In genomic region chr5:64592942-64593341, GRCh38 we compare ENCODE assay signal across 22 cellular contexts.
"Had no signal": no experiment of that assay in that cellular context is flagged by ENCODE, and none has a peak within 500 bp of the region (broad histone marks: within the 10 kb centered on the region; RNA-seq: fewer than 3 reads in every experiment).

No MANE protein-coding gene starts in this region.

- FAIRE-seq: colon, endothelial cell of umbilical vein, frontal cortex, islet of Langerhans, keratinocyte had no signal

- H3K9me3 ChIP-seq: esophagus muscularis mucosa, gastroesophageal sphincter, heart left ventricle, left ventricle myocardium inferior, lower lobe of right lung had no signal

- H3K4me1 ChIP-seq: foreskin keratinocyte, lower lobe of right lung had no signal

- H2AFZ ChIP-seq: hepatocyte had no signal

- DNase-seq: dermis blood vessel endothelial cell; dorsolateral prefrontal cortex; effector CD4-positive, alpha-beta T cell; effector memory CD4-positive, alpha-beta T cell; foreskin keratinocyte; heart left ventricle; hypothalamus; left cardiac atrium; left ventricle myocardium inferior; lower lobe of right lung; mesendoderm; midbrain; naive thymus-derived CD4-positive, alpha-beta T cell had no signal

- ATAC-seq: foreskin keratinocyte; gastroesophageal sphincter; heart left ventricle; left cardiac atrium; lower lobe of right lung; naive thymus-derived CD4-positive, alpha-beta T cell had no signal

- H3K27ac ChIP-seq: esophagus muscularis mucosa, foreskin keratinocyte, gastroesophageal sphincter, heart left ventricle, hepatocyte, left ventricle myocardium inferior, lower lobe of right lung had no signal

- H3K27me3 ChIP-seq: dorsolateral prefrontal cortex, esophagus muscularis mucosa, gastroesophageal sphincter, heart left ventricle, hepatocyte had no signal

- H3K4me2 ChIP-seq: hepatocyte had no signal

- H3K79me2 ChIP-seq: hepatocyte had no signal

- H3K4me3 ChIP-seq: coronary artery, dorsolateral prefrontal cortex, esophagus muscularis mucosa, gastroesophageal sphincter, heart left ventricle, hepatocyte, left ventricle myocardium inferior, lower lobe of right lung had no signal

- H3K36me3 ChIP-seq: esophagus muscularis mucosa, gastroesophageal sphincter, heart left ventricle, left ventricle myocardium inferior, lower lobe of right lung had no signal
